Comparison of ENCODE assay signal across 18 cellular contexts in genomic region chr2:220626603-220627002, GRCh38.
DNase-seq lines count a peak whose midpoint lies in the region; ATAC-seq and TF ChIP-seq lines count a peak whose summit lies in the region.
"Had no signal": no experiment of that assay in that cellular context is flagged by ENCODE, and none has a peak within 500 bp of the region (broad histone marks: within the 10 kb centered on the region; RNA-seq: fewer than 3 reads in every experiment).

No MANE protein-coding gene starts in this region.

- H3K27ac ChIP-seq in GM23338 (ENCODE audit: low read depth), result no peak overlapping the region
- peak overlapping the region; percentile 93 for H3K27ac ChIP-seq in SK-N-MC
- H3K27ac ChIP-seq in aorta (ENCODE audit: low read depth in 1 of 2, low read length in 2 of 2), result no peak overlapping the region
- H3K27ac ChIP-seq: 22Rv1; A549; BLaER1 treated with 17β-estradiol and CSF1 and Interleukin-3, amounts not matched to agents 10 nM and 100 nM; C4-2B had no signal

- no peaks in the 10 kb centered on the region for H3F3A ChIP-seq in GM23338 (replicated peaks; ENCODE audit: low read depth)

- H3K36me3 ChIP-seq in GM23338 (ENCODE audit: insufficient read depth) (no peaks in the 10 kb centered on the region), SK-N-MC (ENCODE audit: insufficient read depth, low read length) (no peaks in the 10 kb centered on the region), aorta (ENCODE audit: control insufficient read depth in 1 of 2, insufficient read depth in 2 of 2, low read length in 1 of 2) (no peaks in the 10 kb centered on the region)
- H3K36me3 ChIP-seq: BLaER1 treated with 17β-estradiol and CSF1 and Interleukin-3, amounts not matched to agents 10 nM and 100 nM had no signal

- no peaks in the 10 kb centered on the region for H3K36me3 Mint-ChIP-seq in GM23338 (ENCODE audit: low read depth)
- H3K36me3 Mint-ChIP-seq: CD8-positive, alpha-beta T cell had no signal

- ATAC-seq in GM23338, result no peak
- peak; percentile 96 for ATAC-seq in esophagus mucosa
- ATAC-seq in aorta (ENCODE audit: low FRiP score), result peak; percentile 15
- no peak for ATAC-seq in HG03097 (IDR thresholded peaks at IDR 0.05; ENCODE audit: low FRiP score, unreplicated experiment)
- ATAC-seq: A549; CD8-positive, alpha-beta T cell had no signal

- H3K4me1 ChIP-seq in GM23338 (ENCODE audit: insufficient read depth) (no peaks in the 10 kb centered on the region), aorta (ENCODE audit: control insufficient read depth in 1 of 2, insufficient read depth in 2 of 2, low read length in 2 of 2) (no peaks in the 10 kb centered on the region)
- H3K4me1 ChIP-seq: A549; BLaER1 treated with 17β-estradiol and CSF1 and Interleukin-3, amounts not matched to agents 10 nM and 100 nM; Caco-2 had no signal

- no peaks in the 10 kb centered on the region for H4K20me1 ChIP-seq in GM23338 (replicated peaks; ENCODE audit: insufficient read depth)
- H4K20me1 ChIP-seq: BLaER1 treated with 17β-estradiol and CSF1 and Interleukin-3, amounts not matched to agents 10 nM and 100 nM had no signal

- no peak overlapping the region for H3K4me3 ChIP-seq in GM23338
- H3K4me3 ChIP-seq in SK-N-MC, result no peak overlapping the region
- no peak overlapping the region for H3K4me3 ChIP-seq in aorta (ENCODE audit: low read length in 2 of 2)
- H3K4me3 ChIP-seq: A549; BLaER1 treated with 17β-estradiol and CSF1 and Interleukin-3, amounts not matched to agents 10 nM and 100 nM had no signal

- H3K9ac ChIP-seq in SK-N-MC (ENCODE audit: insufficient read length), result no peak overlapping the region
- H3K9ac ChIP-seq: BLaER1 treated with 17β-estradiol and CSF1 and Interleukin-3, amounts not matched to agents 10 nM and 100 nM had no signal

- H3K27me3 ChIP-seq in GM23338 (ENCODE audit: insufficient read depth) (no peaks in the 10 kb centered on the region), aorta (ENCODE audit: control insufficient read depth in 1 of 2, insufficient read depth in 2 of 2, low read length in 1 of 2) (no peaks in the 10 kb centered on the region)
- H3K27me3 ChIP-seq: BLaER1 treated with 17β-estradiol and CSF1 and Interleukin-3, amounts not matched to agents 10 nM and 100 nM had no signal

- H3K79me2 ChIP-seq in GM23338 (replicated peaks; ENCODE audit: insufficient read depth), result no peaks in the 10 kb centered on the region

- intact Hi-C loops in aorta (cut with DNase I), result no loop called here

- H3K9me3 Mint-ChIP-seq in GM23338, result no peaks in the 10 kb centered on the region
- H3K9me3 Mint-ChIP-seq: CD4-positive, alpha-beta T cell had no signal

- no peaks in the 10 kb centered on the region for H3K9me2 ChIP-seq in GM23338 (ENCODE audit: insufficient read depth)

- H3K27me3 Mint-ChIP-seq in GM23338 (ENCODE audit: insufficient read depth, low read depth, poor library complexity), result no peaks in the 10 kb centered on the region
- H3K27me3 Mint-ChIP-seq: B cell; CD4-positive, alpha-beta T cell had no signal

- no peak overlapping the region for H3K27ac Mint-ChIP-seq in GM23338
- H3K27ac Mint-ChIP-seq: B cell; CD4-positive, alpha-beta T cell; CD8-positive, alpha-beta T cell had no signal

- H3K9me3 ChIP-seq in SK-N-MC (ENCODE audit: low read depth, low read length) (no peaks in the 10 kb centered on the region), aorta (ENCODE audit: control insufficient read depth, low read length) (no peaks in the 10 kb centered on the region)
- H3K9me3 ChIP-seq: A549; BLaER1 treated with 17β-estradiol and CSF1 and Interleukin-3, amounts not matched to agents 10 nM and 100 nM; Caco-2 had no signal

- TF ChIP-seq CTCF in GM23338 (conservative IDR thresholded peaks at IDR 0.05; ENCODE audit: low read depth in 2 of 2), result no peak

- no peaks in the 10 kb centered on the region for H3K4me1 Mint-ChIP-seq in GM23338
- H3K4me1 Mint-ChIP-seq: B cell had no signal

- H3K4me2 ChIP-seq in GM23338, result no peak overlapping the region
- H3K4me2 ChIP-seq: A549; BLaER1 treated with 17β-estradiol and CSF1 and Interleukin-3, amounts not matched to agents 10 nM and 100 nM had no signal

- H2AFZ ChIP-seq in GM23338, result peak overlapping the region; percentile 20; the same call in 1 of the 2 replicates

- 91% methylated on average over 3 of the region's 3 CpGs for WGBS in aorta, 2 donors

- no peak for DNase-seq in GM23338 (ENCODE audit: low spot score)
- no peak for DNase-seq in SK-N-MC (ENCODE audit: low read depth, low spot score)
- DNase-seq in aorta, result no peak
- DNase-seq in NCI-H1436 (lab: John Stamatoyannopoulos, UW), result no peak
- DNase-seq in cerebellar cortex (ENCODE audit: low spot score), result no peak
- DNase-seq: AML-193; Caco-2; Calu3; CD4-positive, alpha-beta T cell; CD8-positive, alpha-beta T cell; GF-D8 had no signal

- no peak overlapping the region for H3K4me3 Mint-ChIP-seq in GM23338
- H3K4me3 Mint-ChIP-seq: B cell; CD4-positive, alpha-beta T cell; CD8-positive, alpha-beta T cell had no signal

TF ChIP-seq in GM23338, 12 proteins besides CTCF, POLR2A, EP300 and RAD21:
- TF ChIP-seq ZNF462 (CRISPR knock-in tag; IDR thresholded peaks at IDR 0.05) (no peak), EZH2phosphoT487 (IDR thresholded peaks at IDR 0.05; ENCODE audit: unreplicated experiment) (no peak)

Comparison
In these comparisons a context has a peak if more than half of its experiments do, and no peak if none do; other contexts are left out.
1. ATAC-seq: peak in esophagus mucosa (single experiment) and aorta (single experiment); none in GM23338 (single experiment) and HG03097 (single experiment).